Comparison of ENCODE assay signal across 8 cellular contexts in the genomic region with DNA sequence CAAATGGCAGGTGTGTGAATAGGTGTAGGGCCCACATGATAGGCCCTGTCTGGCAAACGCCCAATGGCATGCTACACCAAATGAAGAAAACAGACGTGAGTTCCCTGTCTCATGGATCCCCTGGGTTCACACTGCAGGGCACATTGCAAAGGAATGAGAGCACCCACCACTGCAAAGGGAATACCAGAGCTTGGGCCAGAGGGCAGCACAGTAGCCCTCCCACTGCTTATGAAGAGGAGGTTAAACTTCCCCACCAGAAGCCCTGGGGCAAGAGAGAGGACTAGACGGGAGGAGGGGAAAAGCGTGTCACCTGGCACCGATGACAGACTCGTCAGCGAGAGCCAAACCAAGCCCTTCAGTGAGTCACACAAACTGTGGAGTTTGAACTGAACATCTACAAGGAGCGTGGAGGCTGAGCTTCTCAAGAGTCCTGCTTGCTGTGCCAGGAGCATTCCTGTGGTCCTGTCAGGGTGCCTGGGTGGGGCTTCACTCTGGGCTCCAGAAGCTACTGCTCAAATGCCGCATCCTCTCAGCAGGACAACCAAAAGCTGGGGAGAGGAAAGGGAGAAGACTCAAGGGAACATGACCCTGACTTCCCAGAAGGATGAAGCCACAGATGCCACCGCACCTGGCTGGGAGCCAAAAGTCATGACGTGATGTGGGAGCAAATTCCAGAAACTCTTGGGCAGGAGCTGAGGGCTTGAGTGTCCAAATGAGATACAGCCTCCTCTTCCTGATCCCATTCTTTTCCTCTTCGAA.
DNase-seq lines count a peak whose midpoint lies in the region; ATAC-seq and TF ChIP-seq lines count a peak whose summit lies in the region.

No MANE protein-coding gene starts in this region.

- TF ChIP-seq POLR2A in tibial nerve (IDR thresholded peaks at IDR 0.05), result no peak

- 45 to 49% methylated on average over 10 to 12 of the region's 12 CpGs for WGBS in tibial nerve, 2 donors

- H3K4me1 ChIP-seq in tibial nerve, result peaks cover 0 to 42% (median 15%) of the 10 kb centered on the region in 4 donors

- H3K27ac ChIP-seq in tibial nerve, result peak overlapping the region in 3 of 4 donors; percentile 67 to 83 (median 80)
- H3K27ac ChIP-seq in CD4-positive, alpha-beta T cell (ENCODE audit: low read depth, low read length), result no peak overlapping the region

- H3K9me3 Mint-ChIP-seq in activated CD4-positive, alpha-beta memory T cell treated with anti-CD3 and anti-CD28 coated beads for 36 hours, result no peaks in the 10 kb centered on the region
- H3K9me3 Mint-ChIP-seq in activated CD4-positive, alpha-beta memory T cell treated with anti-CD3 and anti-CD28 coated beads, Interleukin-2, amount 10 ng/mL, durations not matched to agents 7 days and 5 days, result no peaks in the 10 kb centered on the region
- H3K9me3 Mint-ChIP-seq in CD4-positive, alpha-beta T cell, result no peaks in the 10 kb centered on the region

- POLR2A ChIA-PET in activated CD4-positive, alpha-beta memory T cell treated with anti-CD3 and anti-CD28 coated beads for 36 hours (lab: Charles Lee), result no interaction called here
- POLR2A ChIA-PET in activated CD4-positive, alpha-beta memory T cell treated with anti-CD3 and anti-CD28 coated beads, Interleukin-2, amount 10 ng/mL, durations not matched to agents 7 days and 5 days (lab: Charles Lee), result no interaction called here
- POLR2A ChIA-PET in CD4-positive, alpha-beta T cell (lab: Charles Lee), result no interaction called here

- no peak overlapping the region for H3K4me3 Mint-ChIP-seq in activated CD4-positive, alpha-beta memory T cell treated with anti-CD3 and anti-CD28 coated beads for 36 hours
- no peak overlapping the region for H3K4me3 Mint-ChIP-seq in activated CD4-positive, alpha-beta memory T cell treated with anti-CD3 and anti-CD28 coated beads, Interleukin-2, amount 10 ng/mL, durations not matched to agents 7 days and 5 days
- H3K4me3 Mint-ChIP-seq in CD4-positive, alpha-beta T cell, result no peak overlapping the region

- peak; percentile 60 for DNase-seq in activated CD4-positive, alpha-beta memory T cell treated with anti-CD3 and anti-CD28 coated beads for 36 hours
- DNase-seq in activated CD4-positive, alpha-beta memory T cell treated with anti-CD3 and anti-CD28 coated beads, Interleukin-2, amount 10 ng/mL, durations not matched to agents 7 days and 5 days, result no peak
- DNase-seq in NCI-H510A treated with DMSO at 0.1 percent for 48 hours (lab: John Stamatoyannopoulos, UW) (peak; percentile 89), choroid plexus epithelial cell (ENCODE audit: low read depth) (peak; percentile 99), medulla oblongata (ENCODE audit: extremely low spot score) (peak; percentile 79), tibial nerve (ENCODE audit: low spot score in 2 of 2) (peak; percentile 52 to 75), OCI-M2 (lab: John Stamatoyannopoulos, UW; ENCODE audit: unreplicated experiment) (no peak)
- DNase-seq in CD4-positive, alpha-beta T cell, result no peak

- H3K9me3 ChIP-seq in tibial nerve, result no peaks in the 10 kb centered on the region
- H3K9me3 ChIP-seq in CD4-positive, alpha-beta T cell (ENCODE audit: control insufficient read depth, low read length), result no peaks in the 10 kb centered on the region

- peaks cover 24% of the 10 kb centered on the region for H3K4me1 Mint-ChIP-seq in activated CD4-positive, alpha-beta memory T cell treated with anti-CD3 and anti-CD28 coated beads for 36 hours (ENCODE audit: low read depth)
- H3K4me1 Mint-ChIP-seq in activated CD4-positive, alpha-beta memory T cell treated with anti-CD3 and anti-CD28 coated beads, Interleukin-2, amount 10 ng/mL, durations not matched to agents 7 days and 5 days, result peaks cover 30% of the 10 kb centered on the region
- H3K4me1 Mint-ChIP-seq in CD4-positive, alpha-beta T cell (ENCODE audit: low read depth), result peaks cover 11% of the 10 kb centered on the region

- TF ChIP-seq CTCF in choroid plexus epithelial cell (conservative IDR thresholded peaks at IDR 0.05; ENCODE audit: low read depth, low read length), result no peak
- TF ChIP-seq CTCF in tibial nerve (IDR thresholded peaks at IDR 0.05), result no peak
- TF ChIP-seq CTCF in CD4-positive, alpha-beta T cell (IDR thresholded peaks at IDR 0.05), result no peak

- H3K27ac Mint-ChIP-seq in activated CD4-positive, alpha-beta memory T cell treated with anti-CD3 and anti-CD28 coated beads for 36 hours, result no peak overlapping the region
- H3K27ac Mint-ChIP-seq in activated CD4-positive, alpha-beta memory T cell treated with anti-CD3 and anti-CD28 coated beads, Interleukin-2, amount 10 ng/mL, durations not matched to agents 7 days and 5 days, result no peak overlapping the region
- no peak overlapping the region for H3K27ac Mint-ChIP-seq in CD4-positive, alpha-beta T cell

- H3K27me3 Mint-ChIP-seq in activated CD4-positive, alpha-beta memory T cell treated with anti-CD3 and anti-CD28 coated beads for 36 hours, result no peaks in the 10 kb centered on the region
- no peaks in the 10 kb centered on the region for H3K27me3 Mint-ChIP-seq in activated CD4-positive, alpha-beta memory T cell treated with anti-CD3 and anti-CD28 coated beads, Interleukin-2, amount 10 ng/mL, durations not matched to agents 7 days and 5 days
- no peaks in the 10 kb centered on the region for H3K27me3 Mint-ChIP-seq in CD4-positive, alpha-beta T cell

- no peaks in the 10 kb centered on the region for H3K36me3 Mint-ChIP-seq in activated CD4-positive, alpha-beta memory T cell treated with anti-CD3 and anti-CD28 coated beads for 36 hours
- no peaks in the 10 kb centered on the region for H3K36me3 Mint-ChIP-seq in activated CD4-positive, alpha-beta memory T cell treated with anti-CD3 and anti-CD28 coated beads, Interleukin-2, amount 10 ng/mL, durations not matched to agents 7 days and 5 days (ENCODE audit: low read depth)
- H3K36me3 Mint-ChIP-seq in CD4-positive, alpha-beta T cell (ENCODE audit: low read depth), result no peaks in the 10 kb centered on the region

- TF ChIP-seq EP300 in tibial nerve (IDR thresholded peaks at IDR 0.05), result peak in 1 of 2 donors; percentile 71

- CTCF ChIA-PET in activated CD4-positive, alpha-beta memory T cell treated with anti-CD3 and anti-CD28 coated beads for 36 hours (lab: Charles Lee), result interaction anchor here (0.8 kb wide), 1 partner anchor 904 kb away, joined by 3 read pairs; no protein-coding TSS in a partner anchor
- CTCF ChIA-PET in activated CD4-positive, alpha-beta memory T cell treated with anti-CD3 and anti-CD28 coated beads, Interleukin-2, amount 10 ng/mL, durations not matched to agents 7 days and 5 days (lab: Charles Lee), result interaction anchor here (1.5 kb wide), 1 partner anchor 16 kb away, joined by 3 read pairs; no protein-coding TSS in a partner anchor
- CTCF ChIA-PET in CD4-positive, alpha-beta T cell (lab: Charles Lee), result no interaction called here

- H3K4me3 ChIP-seq in choroid plexus epithelial cell (ENCODE audit: low read depth, low read length) (no peak overlapping the region), tibial nerve (no peak overlapping the region)

- intact Hi-C loops in activated CD4-positive, alpha-beta memory T cell treated with anti-CD3 and anti-CD28 coated beads for 36 hours (cut with micrococcal nuclease), result no loop called here
- intact Hi-C loops in CD4-positive, alpha-beta T cell (cut with DNase I, micrococcal nuclease), result no loop called here

- no peak for ATAC-seq in CD4-positive, alpha-beta T cell (ENCODE audit: poor library complexity)

- H3K27me3 ChIP-seq in tibial nerve, result no peaks in the 10 kb centered on the region
- H3K27me3 ChIP-seq in CD4-positive, alpha-beta T cell (ENCODE audit: control insufficient read depth, insufficient read depth, low read length), result no peaks in the 10 kb centered on the region

- no peaks in the 10 kb centered on the region for H3K36me3 ChIP-seq in tibial nerve

Comparison
In these comparisons a context has a peak if more than half of its experiments do, and no peak if none do; other contexts are left out.
1. DNase-seq: peak in activated CD4-positive, alpha-beta memory T cell treated with anti-CD3 and anti-CD28 coated beads for 36 hours (single experiment), NCI-H510A treated with DMSO at 0.1 percent for 48 hours (single experiment), choroid plexus epithelial cell (single experiment), medulla oblongata (single experiment) and tibial nerve (2 of 2); none in activated CD4-positive, alpha-beta memory T cell treated with anti-CD3 and anti-CD28 coated beads, Interleukin-2, amount 10 ng/mL, durations not matched to agents 7 days and 5 days (single experiment), CD4-positive, alpha-beta T cell (0 of 10) and OCI-M2 (single experiment).